Comparison of ENCODE assay signal across 30 cellular contexts in genomic region chr4:10167201-10167600, GRCh38.
"Had no signal": no experiment of that assay in that cellular context is flagged by ENCODE, and none has a peak within 500 bp of the region (broad histone marks: within the 10 kb centered on the region; RNA-seq: fewer than 3 reads in every experiment).

No MANE protein-coding gene starts in this region.

- H3K9me3 Mint-ChIP-seq: naive thymus-derived CD8-positive, alpha-beta T cell; natural killer cell treated with Interleukin-12 subunit alpha and Interleukin-12 subunit beta and Interleukin-15 and Interleukin-18, amount 100 ng/mL, for 72 hours; nephron progenitor cell; neural crest cell; stimulated activated effector memory CD8-positive, alpha-beta T cell treated with anti-CD3 and anti-CD28 coated beads, Interleukin-12 subunit alpha, Interleukin-12 subunit beta, amount 100 ng/mL, for 72 hours; stimulated activated naive B cell treated with anti-CD40 and anti-IgM and Interleukin-4, amounts not matched to agents 10 μg/mL and 1 μg/mL and 100 μg/mL, for 72 hours; stimulated activated naive CD8-positive, alpha-beta T cell treated with anti-CD3 and anti-CD28 coated beads, Interleukin-15, Interleukin-2, amounts not matched to agents 100 ng/mL and 50 ng/mL, for 24 hours; type B pancreatic cell had no signal

- H3K27ac Mint-ChIP-seq: natural killer cell treated with Interleukin-12 subunit alpha and Interleukin-12 subunit beta and Interleukin-15 and Interleukin-18, amount 100 ng/mL, for 72 hours; nephron progenitor cell; progenitor cell of endocrine pancreas; stimulated activated effector memory CD8-positive, alpha-beta T cell treated with anti-CD3 and anti-CD28 coated beads, Interleukin-12 subunit alpha, Interleukin-12 subunit beta, amount 100 ng/mL, for 72 hours; stimulated activated naive B cell treated with anti-CD40 and anti-IgM and Interleukin-4, amounts not matched to agents 10 μg/mL and 1 μg/mL and 100 μg/mL, for 72 hours; stimulated activated naive CD8-positive, alpha-beta T cell treated with anti-CD3 and anti-CD28 coated beads, Interleukin-15, Interleukin-2, amounts not matched to agents 100 ng/mL and 50 ng/mL, for 24 hours; type B pancreatic cell had no signal

- DNase-seq: naive thymus-derived CD8-positive, alpha-beta T cell; nephron progenitor cell; nucleus accumbens; ovary; posterior cingulate gyrus; psoas muscle; right cardiac atrium; right lobe of liver; sigmoid colon; small intestine; stimulated activated CD4-positive, alpha-beta T cell treated with anti-CD3 and anti-CD28 coated beads, Interleukin-15, amount 100 ng/mL, for 24 hours; stimulated activated CD4-positive, alpha-beta T cell treated with anti-CD3 and anti-CD28 coated beads, Interleukin-2, amount 100 ng/mL, for 24 hours; stimulated activated CD4-positive, alpha-beta T cell treated with anti-CD3 and anti-CD28 coated beads, Interleukin-2, amount 100 ng/mL, for 48 hours; stimulated activated CD4-positive, alpha-beta T cell treated with anti-CD3 and anti-CD28 coated beads, Interleukin-4, amount 100 ng/mL, for 24 hours; stimulated activated naive B cell treated with anti-CD40 and anti-IgM and Interleukin-4, amounts not matched to agents 10 μg/mL and 1 μg/mL and 100 μg/mL, for 72 hours; stimulated activated naive CD4-positive, alpha-beta T cell treated with Interleukin-2 at 50 U/mL for 16 hours; stomach; thyroid gland; upper lobe of right lung; uterus had no signal

- H3K4me3 Mint-ChIP-seq: naive thymus-derived CD8-positive, alpha-beta T cell; natural killer cell treated with Interleukin-12 subunit alpha and Interleukin-12 subunit beta and Interleukin-15 and Interleukin-18, amount 100 ng/mL, for 72 hours; nephron progenitor cell; neural crest cell; stimulated activated effector memory CD8-positive, alpha-beta T cell treated with anti-CD3 and anti-CD28 coated beads, Interleukin-12 subunit alpha, Interleukin-12 subunit beta, amount 100 ng/mL, for 72 hours; stimulated activated naive B cell treated with anti-CD40 and anti-IgM and Interleukin-4, amounts not matched to agents 10 μg/mL and 1 μg/mL and 100 μg/mL, for 72 hours; stimulated activated naive CD8-positive, alpha-beta T cell treated with anti-CD3 and anti-CD28 coated beads, Interleukin-15, Interleukin-2, amounts not matched to agents 100 ng/mL and 50 ng/mL, for 24 hours; type B pancreatic cell had no signal

- H3K4me3 ChIP-seq: ovary, psoas muscle, right lobe of liver, sigmoid colon, stomach, thoracic aorta, thyroid gland, tibial nerve, upper lobe of right lung, uterus had no signal

- H3K9ac ChIP-seq: parathyroid adenoma had no signal

- H3K36me3 ChIP-seq: neutrophil, ovary, right lobe of liver, sigmoid colon, stomach, thoracic aorta, thyroid gland, tibial nerve, upper lobe of right lung, uterus had no signal

- H3K27me3 Mint-ChIP-seq: naive thymus-derived CD8-positive, alpha-beta T cell; stimulated activated naive CD8-positive, alpha-beta T cell treated with anti-CD3 and anti-CD28 coated beads, Interleukin-15, Interleukin-2, amounts not matched to agents 100 ng/mL and 50 ng/mL, for 24 hours had no signal

- H3K4me1 Mint-ChIP-seq: nephron progenitor cell; stimulated activated effector memory CD8-positive, alpha-beta T cell treated with anti-CD3 and anti-CD28 coated beads, Interleukin-12 subunit alpha, Interleukin-12 subunit beta, amount 100 ng/mL, for 72 hours; stimulated activated naive B cell treated with anti-CD40 and anti-IgM and Interleukin-4, amounts not matched to agents 10 μg/mL and 1 μg/mL and 100 μg/mL, for 72 hours had no signal

- H3K4me1 ChIP-seq: parathyroid adenoma, upper lobe of right lung, uterus had no signal

- ATAC-seq: naive thymus-derived CD8-positive, alpha-beta T cell; natural killer cell treated with Interleukin-12 subunit alpha and Interleukin-12 subunit beta and Interleukin-15 and Interleukin-18, amount 100 ng/mL, for 72 hours; psoas muscle; right cardiac atrium; right lobe of liver; stimulated activated effector memory CD8-positive, alpha-beta T cell treated with anti-CD3 and anti-CD28 coated beads, Interleukin-12 subunit alpha, Interleukin-12 subunit beta, amount 100 ng/mL, for 72 hours; stimulated activated naive B cell treated with anti-CD40 and anti-IgM and Interleukin-4, amounts not matched to agents 10 μg/mL and 1 μg/mL and 100 μg/mL, for 72 hours; upper lobe of right lung had no signal

- H3K9me3 ChIP-seq: neutrophil, ovary, psoas muscle, right lobe of liver, sigmoid colon, stomach, thoracic aorta, thyroid gland, tibial nerve, upper lobe of right lung, uterus had no signal

- H3K27ac ChIP-seq: neutrophil, ovary, parathyroid adenoma, psoas muscle, right lobe of liver, sigmoid colon, stomach, thoracic aorta, thyroid gland, tibial nerve, upper lobe of right lung, uterus had no signal

- H3K27me3 ChIP-seq: neutrophil, ovary, right lobe of liver, sigmoid colon, stomach, thyroid gland, tibial nerve, upper lobe of right lung, uterus had no signal

- H3K79me2 ChIP-seq: parathyroid adenoma had no signal

- H2AFZ ChIP-seq: parathyroid adenoma had no signal

- H3K36me3 Mint-ChIP-seq: naive thymus-derived CD8-positive, alpha-beta T cell; natural killer cell treated with Interleukin-12 subunit alpha and Interleukin-12 subunit beta and Interleukin-15 and Interleukin-18, amount 100 ng/mL, for 72 hours; stimulated activated effector memory CD8-positive, alpha-beta T cell treated with anti-CD3 and anti-CD28 coated beads, Interleukin-12 subunit alpha, Interleukin-12 subunit beta, amount 100 ng/mL, for 72 hours; stimulated activated naive B cell treated with anti-CD40 and anti-IgM and Interleukin-4, amounts not matched to agents 10 μg/mL and 1 μg/mL and 100 μg/mL, for 72 hours; type B pancreatic cell had no signal
